In the genomic region with DNA sequence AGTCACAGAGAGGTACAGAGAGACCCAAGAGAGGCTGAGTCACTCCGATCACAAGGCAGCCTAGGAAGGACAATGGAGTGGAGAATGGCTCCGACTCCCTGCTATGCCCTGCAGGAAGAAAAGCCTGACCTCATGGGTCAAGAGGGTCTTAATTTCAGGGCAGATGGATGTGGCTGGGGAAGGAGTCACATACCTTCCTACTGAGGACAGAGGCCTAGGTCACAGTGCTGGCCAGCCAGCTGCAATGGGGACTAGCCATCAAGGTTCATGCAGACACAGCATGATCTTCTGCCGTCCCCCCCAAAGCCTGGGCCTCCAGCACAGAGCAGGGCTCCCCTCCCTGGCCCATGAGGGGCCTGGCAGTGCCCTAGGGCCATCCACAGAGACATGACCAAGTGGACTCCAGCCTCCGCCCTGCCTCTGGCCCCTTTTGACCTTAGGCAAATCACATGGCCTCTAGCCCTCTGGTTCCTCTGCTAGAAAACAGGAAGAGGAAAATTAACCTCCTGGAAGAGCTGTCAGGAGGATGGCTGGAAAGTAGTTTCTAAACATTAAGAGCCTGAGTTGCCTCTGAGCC, we compare ENCODE assay signal across 8 cellular contexts. TPM values are rescaled to one million over a fixed set of nuclear protein-coding genes. Genes with fewer than 3 reads are reported as not detected.
DNase-seq lines count a peak whose midpoint lies in the region; ATAC-seq and TF ChIP-seq lines count a peak whose summit lies in the region.

No MANE protein-coding gene starts in this region.

- no peak overlapping the region for H3K4me3 ChIP-seq in cardiac muscle cell
- H3K4me3 ChIP-seq in mononuclear cell (ENCODE audit: low read length): peak overlapping the region; percentile 62
- H3K4me3 ChIP-seq in aorta (ENCODE audit: low read length in 2 of 2): no peak overlapping the region

- H3K4me1 ChIP-seq in cardiac muscle cell (ENCODE audit: low read depth): peaks cover 31% of the 10 kb centered on the region
- peaks cover 82% of the 10 kb centered on the region for H3K4me1 ChIP-seq in mononuclear cell (ENCODE audit: insufficient read depth, low read length)
- H3K4me1 ChIP-seq in aorta (ENCODE audit: control insufficient read depth in 1 of 2, insufficient read depth in 2 of 2, low read length in 2 of 2): no peaks in the 10 kb centered on the region
- H3K4me1 ChIP-seq in foreskin keratinocyte: no peaks in the 10 kb centered on the region

- DNase-seq in cardiac muscle cell (ENCODE audit: low read depth in 1 of 2, low spot score in 1 of 2) (no peak), cardiac septum (ENCODE audit: low spot score) (no peak), aorta (peak; percentile 76), GM03348 (ENCODE audit: low spot score) (no peak), DMS79 (lab: John Stamatoyannopoulos, UW) (no peak), foreskin keratinocyte (no peak)
- DNase-seq in central memory CD8-positive, alpha-beta T cell (ENCODE audit: low spot score in 2 of 2): no peak

- TF ChIP-seq CTCF in cardiac muscle cell (IDR thresholded peaks at IDR 0.05; ENCODE audit: low read depth, low read length): no peak
- no peak for TF ChIP-seq CTCF in foreskin keratinocyte (conservative IDR thresholded peaks at IDR 0.05)

- H3K4me1 Mint-ChIP-seq in central memory CD8-positive, alpha-beta T cell: peaks cover 58% of the 10 kb centered on the region

- peaks cover 14% of the 10 kb centered on the region for H3K36me3 Mint-ChIP-seq in central memory CD8-positive, alpha-beta T cell (ENCODE audit: insufficient read depth)

- H3K9me3 Mint-ChIP-seq in central memory CD8-positive, alpha-beta T cell: no peaks in the 10 kb centered on the region

- intact Hi-C loops in cardiac septum (cut with DNase I) (no loop called here), aorta (cut with DNase I) (no loop called here)

- peak overlapping the region; percentile 45 for H3K27ac ChIP-seq in cardiac muscle cell
- no peak overlapping the region for H3K27ac ChIP-seq in aorta (ENCODE audit: low read depth in 1 of 2, low read length in 2 of 2)
- no peak overlapping the region for H3K27ac ChIP-seq in foreskin keratinocyte

- WGBS in aorta, 2 donors: 89 to 94% methylated on average over 3 to 4 of the region's 4 CpGs

- no peak for ATAC-seq in central memory CD8-positive, alpha-beta T cell (replicated peaks; ENCODE audit: extremely low read depth, poor library complexity, severe bottlenecking)
- ATAC-seq in aorta (ENCODE audit: low FRiP score) (no peak), foreskin keratinocyte (no peak)

- H3K4me3 Mint-ChIP-seq in central memory CD8-positive, alpha-beta T cell: peak overlapping the region; percentile 86

- H3K27me3 Mint-ChIP-seq in central memory CD8-positive, alpha-beta T cell: no peaks in the 10 kb centered on the region

- peak overlapping the region; percentile 81 for H3K27ac Mint-ChIP-seq in central memory CD8-positive, alpha-beta T cell (ENCODE audit: low read depth)

- H3K27me3 ChIP-seq in cardiac muscle cell: no peaks in the 10 kb centered on the region
- H3K27me3 ChIP-seq in mononuclear cell (ENCODE audit: insufficient read depth, low read length): no peaks in the 10 kb centered on the region
- no peaks in the 10 kb centered on the region for H3K27me3 ChIP-seq in aorta (ENCODE audit: control insufficient read depth in 1 of 2, insufficient read depth in 2 of 2, low read length in 1 of 2)
- no peaks in the 10 kb centered on the region for H3K27me3 ChIP-seq in foreskin keratinocyte

- H3K9me3 ChIP-seq in cardiac muscle cell (ENCODE audit: low read depth) (no peaks in the 10 kb centered on the region), mononuclear cell (ENCODE audit: low read depth, low read length) (no peaks in the 10 kb centered on the region), aorta (ENCODE audit: control insufficient read depth, low read length) (no peaks in the 10 kb centered on the region)

- H3K36me3 ChIP-seq in cardiac muscle cell: no peaks in the 10 kb centered on the region
- no peaks in the 10 kb centered on the region for H3K36me3 ChIP-seq in aorta (ENCODE audit: control insufficient read depth in 1 of 2, insufficient read depth in 2 of 2, low read length in 1 of 2)

RNA-seq across cellular contexts. Expression of a gene that starts 1.8 kb away (rescaled TPM):
- total RNA-seq in cardiac muscle cell: 8.7 and 10.7 TPM in 2 replicates
- polyA plus RNA-seq in cardiac muscle cell: 4.5 and 8.3 TPM in 2 replicates
- total RNA-seq in cardiac septum: 21.4 TPM
- total RNA-seq in mononuclear cell: 48.2 TPM
- total RNA-seq in aorta: 10 to 100 TPM; 31.3 to 76.1 TPM
- 10 to 100 TPM in 1 of 2 donors, 1 to 10 TPM in 1; 5.8 to 10.8 TPM for polyA plus RNA-seq in aorta
- total RNA-seq in foreskin keratinocyte: 1.9 and 3.5 TPM in 2 replicates
- 1.2 and 2.3 TPM in 2 replicates for polyA plus RNA-seq in foreskin keratinocyte

RNA-seq across cellular contexts. Expression of a gene that starts 49.7 kb away (rescaled TPM):
- total RNA-seq in cardiac muscle cell: 781 and 951 TPM in 2 replicates
- polyA plus RNA-seq in cardiac muscle cell: 974 and 1,206 TPM in 2 replicates
- 717 TPM for total RNA-seq in cardiac septum
- 3,272 TPM for total RNA-seq in mononuclear cell
- total RNA-seq in aorta: 1,000 to 10,000 TPM; 1,466 to 1,593 TPM
- polyA plus RNA-seq in aorta: 1,000 to 10,000 TPM; 2,194 to 3,688 TPM
- total RNA-seq in foreskin keratinocyte: 2,535 and 3,000 TPM in 2 replicates
- polyA plus RNA-seq in foreskin keratinocyte: 4,692 and 4,741 TPM in 2 replicates

Comparison
In these comparisons a context has a peak if more than half of its experiments do, and no peak if none do; other contexts are left out.
1. DNase-seq: peak in aorta (2 of 2); none in cardiac muscle cell (0 of 2), cardiac septum (single experiment), central memory CD8-positive, alpha-beta T cell (0 of 2), GM03348 (single experiment), DMS79 (single experiment) and foreskin keratinocyte (0 of 2).